ENCODE assay signal across 19 cellular contexts in genomic region chr2:167814881-167815718, GRCh38.
DNase-seq lines count a peak whose midpoint lies in the region; ATAC-seq, FAIRE-seq and TF ChIP-seq lines count a peak whose summit lies in the region.
"Had no signal": no experiment of that assay in that cellular context is flagged by ENCODE, and none has a peak within 500 bp of the region (broad histone marks: within the 10 kb centered on the region; RNA-seq: fewer than 3 reads in every experiment).

No MANE protein-coding gene starts in this region.

- no peak overlapping the region for H2AK5ac ChIP-seq in H9 (ENCODE audit: insufficient read length, low read length)
- no peak overlapping the region for H2AK5ac ChIP-seq in mesendoderm (ENCODE audit: low read length)

- H2AFZ ChIP-seq in H9 (ENCODE audit: low read length) (no peak overlapping the region), HepG2 (ENCODE audit: low read length) (no peak overlapping the region)

- in situ Hi-C loops in HepG2 (cut with HindIII; ENCODE audit: extremely low pct_ligation_motif_present, low pct_unique_long_range_greater_than_20kb): no loop called here

- H3K18ac ChIP-seq in H9 (ENCODE audit: insufficient read length, low read depth, low read length) (no peak overlapping the region), mesendoderm (ENCODE audit: low read length) (no peak overlapping the region)

- H3K14ac ChIP-seq in H9 (ENCODE audit: insufficient read depth, low read length): no peak overlapping the region

- no peaks in the 10 kb centered on the region for H3K79me2 ChIP-seq in H9 (ENCODE audit: insufficient read depth, low read length)
- no peaks in the 10 kb centered on the region for H3K79me2 ChIP-seq in HepG2 (ENCODE audit: insufficient read depth, low read length)
- H3K79me2 ChIP-seq in mesendoderm (ENCODE audit: control insufficient read depth, insufficient read depth, low read length): no peaks in the 10 kb centered on the region

- no peak overlapping the region for H4K91ac ChIP-seq in H9 (ENCODE audit: insufficient read length, low read depth, low read length)

- H3K9me3 ChIP-seq in H9 (ENCODE audit: control insufficient read depth, low read depth, low read length) (no peaks in the 10 kb centered on the region), HepG2 (ENCODE audit: low read length) (no peaks in the 10 kb centered on the region)
- H3K9me3 ChIP-seq: gastrocnemius medialis, lower lobe of right lung, psoas muscle, stomach had no signal

- TF ChIP-seq EP300 in HepG2 (IDR thresholded peaks at IDR 0.05; ENCODE audit: low read depth in 2 of 2, low read length in 2 of 2): peak; percentile 88 to 99; a peak in 3 of 4 replicates
- peak; percentile 97 for TF ChIP-seq EP300 in HepG2 (CRISPR knock-in tag; IDR thresholded peaks at IDR 0.05; ENCODE audit: borderline replicate concordance)

- H3K27ac ChIP-seq in H9 (ENCODE audit: insufficient read length, low read depth, low read length) (no peak overlapping the region), HepG2 (ENCODE audit: extremely low read length, insufficient read depth, low read length) (peak overlapping the region; percentile 90), mesendoderm (ENCODE audit: low read depth, low read length) (no peak overlapping the region)
- H3K27ac ChIP-seq: gastrocnemius medialis, lower lobe of right lung, psoas muscle, stomach had no signal

- H3T11ph ChIP-seq in H9 (ENCODE audit: low read length): no peak overlapping the region

- H3K4me2 ChIP-seq in H9 (ENCODE audit: insufficient read depth, insufficient read length, low read length): no peak overlapping the region
- peak overlapping the region; percentile 72 for H3K4me2 ChIP-seq in HepG2 (ENCODE audit: low read depth, low read length)
- H3K4me2 ChIP-seq in mesendoderm (ENCODE audit: low read length): no peak overlapping the region

- TF ChIP-seq CTCF in H9 (conservative IDR thresholded peaks at IDR 0.05) (no peak), HepG2 (CRISPR knock-in tag; IDR thresholded peaks at IDR 0.05) (no peak)

- TSS peak; percentile 94 for BruUV-seq in HepG2 (replicated peaks; lab: Mats Ljungman, UMichigan)

- ATAC-seq in GM19043 (IDR thresholded peaks at IDR 0.05; ENCODE audit: low read depth, unreplicated experiment) (peak; percentile 55), HG03460 (IDR thresholded peaks at IDR 0.05; ENCODE audit: unreplicated experiment) (peak; percentile 74), HepG2 (peak; percentile 93), GM21576 (IDR thresholded peaks at IDR 0.05; ENCODE audit: unreplicated experiment) (no peak)
- ATAC-seq: gastrocnemius medialis, lower lobe of right lung had no signal

- H3K79me1 ChIP-seq in H9 (ENCODE audit: insufficient read depth, low read depth, low read length, poor library complexity, severe bottlenecking) (no peaks in the 10 kb centered on the region), mesendoderm (ENCODE audit: low read length) (no peaks in the 10 kb centered on the region)

- TF ChIP-seq POLR2A in HepG2 (IDR thresholded peaks at IDR 0.05; ENCODE audit: insufficient read depth in 1 of 2, low read depth in 2 of 2, low read length in 2 of 2): no peak

- no peaks in the 10 kb centered on the region for H3K27me3 ChIP-seq in H9 (ENCODE audit: insufficient read depth, low read length)
- H3K27me3 ChIP-seq in HepG2 (ENCODE audit: control insufficient read depth in 1 of 2, insufficient read depth in 2 of 2, low read length in 2 of 2): no peaks in the 10 kb centered on the region
- H3K27me3 ChIP-seq in mesendoderm (ENCODE audit: insufficient read depth, low read length, poor library complexity): no peaks in the 10 kb centered on the region
- H3K27me3 ChIP-seq: gastrocnemius medialis, stomach had no signal

- H4K20me1 ChIP-seq in H9 (ENCODE audit: control insufficient read depth, insufficient read depth, insufficient read length) (no peaks in the 10 kb centered on the region), HepG2 (ENCODE audit: insufficient read depth, low read length) (no peaks in the 10 kb centered on the region)

- intact Hi-C loops in HepG2 (cut with micrococcal nuclease; ENCODE audit: unreplicated experiment): no loop called here

- H4K8ac ChIP-seq in H9 (replicated peaks; ENCODE audit: insufficient read length, low read depth, low read length) (no peak overlapping the region), mesendoderm (ENCODE audit: low read depth, low read length) (no peak overlapping the region)

- H3K4me3 ChIP-seq in HepG2 (replicated peaks in 1 of 3; ENCODE audit: insufficient read depth in 1 of 3, low read depth in 2 of 3, low read length in 3 of 3) (peak overlapping the region in 2 of 3 experiments; percentile 18 to 42; a peak in 4 of 6 replicates), mesendoderm (ENCODE audit: low read length) (no peak overlapping the region)
- H3K4me3 ChIP-seq: gastrocnemius medialis, lower lobe of right lung, psoas muscle, stomach had no signal

- H2BK12ac ChIP-seq in H9 (ENCODE audit: insufficient read length, low read depth, low read length): no peak overlapping the region

- FAIRE-seq in HepG2 (lab: Jason Lieb, UNC): peak; percentile 99

- CTCF ChIA-PET in HepG2 (lab: Yijun Ruan, JAX; ENCODE audit: low intra/inter-chr PET ratio, low total read pairs): no interaction called here

- 0 out of 2 replicates have a peak, but pooled peaks have one; percentile 36 for TF ChIP-seq RAD21 in HepG2 (CRISPR knock-in tag; IDR thresholded peaks at IDR 0.05)

- no peak overlapping the region for H2BK20ac ChIP-seq in H9 (ENCODE audit: low read depth, low read length, poor library complexity, severe bottlenecking)

- DNase-seq in H9 (no peak), HepG2 (ENCODE audit: low spot score) (peak; percentile 100), T-helper 9 cell (no peak), mesendoderm (no peak)
- DNase-seq in NK-92 treated with Interleukin-12 subunit alpha and Interleukin-12 subunit beta, amount 100 ng/mL, for 24 hours (lab: John Stamatoyannopoulos, UW): no peak
- DNase-seq: activated CD4-positive, CD25-positive, alpha-beta regulatory T cell treated with anti-CD3 and anti-CD28 coated beads, Interleukin-2, amount 50 U/mL, for 72 hours; activated effector memory CD4-positive, alpha-beta T cell treated with anti-CD3 and anti-CD28 coated beads, Interleukin-2, amount 50 U/mL, for 16 hours; CD4-positive, CD25-positive, alpha-beta regulatory T cell; DMS79 treated with DMSO at 0.1 percent for 48 hours; gastrocnemius medialis; lower lobe of right lung; MM.1S; NCI-H524 treated with DMSO at 0.1 percent for 48 hours; OCI-M1; psoas muscle; stomach had no signal

- H3K27ac Mint-ChIP-seq in H9: peak overlapping the region in 2 of 3 experiments; percentile 9 to 44; a peak in 2 of 7 replicates
- H3K27ac Mint-ChIP-seq: CD4-positive, CD25-positive, alpha-beta regulatory T cell had no signal

- H3K4ac ChIP-seq in H9 (ENCODE audit: low read depth, low read length) (no peak overlapping the region), mesendoderm (ENCODE audit: low read depth, low read length) (no peak overlapping the region)

- H2BK120ac ChIP-seq in H9 (ENCODE audit: low read depth, low read length, poor library complexity, severe bottlenecking) (no peak overlapping the region), mesendoderm (ENCODE audit: low read depth, low read length) (no peak overlapping the region)

- no peaks in the 10 kb centered on the region for H3K27me3 Mint-ChIP-seq in H9 (ENCODE audit: low read depth)

- H3K4me1 ChIP-seq in H9 (ENCODE audit: insufficient read depth, low read length) (no peaks in the 10 kb centered on the region), HepG2 (ENCODE audit: insufficient read depth, low read length) (peaks cover 69% of the 10 kb centered on the region), mesendoderm (ENCODE audit: control insufficient read depth, low read depth, low read length) (no peaks in the 10 kb centered on the region)
- H3K4me1 ChIP-seq: lower lobe of right lung, psoas muscle had no signal

- peaks cover 0 to 3% of the 10 kb centered on the region in 2 experiments; a peak in 2 of 4 replicates for H3K4me1 Mint-ChIP-seq in H9
- H3K4me1 Mint-ChIP-seq: CD4-positive, CD25-positive, alpha-beta regulatory T cell had no signal

- H3K23ac ChIP-seq in H9 (ENCODE audit: insufficient read length, low read depth, low read length) (no peak overlapping the region), mesendoderm (ENCODE audit: low read length) (no peak overlapping the region)

- POLR2A ChIA-PET in HepG2 (lab: Yijun Ruan, JAX): interaction anchor here (1.5 to 1.9 kb wide), 2 partner anchors 12 to 30 kb away, joined by 3 to 16 read pairs; no protein-coding TSS in a partner anchor

- H3K9ac ChIP-seq in H9 (ENCODE audit: extremely low read depth, insufficient read length, low read length) (peak overlapping the region; percentile 23), HepG2 (ENCODE audit: insufficient read depth, low read depth, low read length) (peak overlapping the region; percentile 65), mesendoderm (ENCODE audit: low read length) (no peak overlapping the region)

- H4K5ac ChIP-seq in H9 (ENCODE audit: insufficient read length, low read depth, low read length) (no peak overlapping the region), mesendoderm (ENCODE audit: low read length) (no peak overlapping the region)

- H3K56ac ChIP-seq in H9 (ENCODE audit: insufficient read length, low read depth, low read length): no peak overlapping the region
- no peak overlapping the region for H3K56ac ChIP-seq in mesendoderm (ENCODE audit: low read length)

- H2BK15ac ChIP-seq in H9 (ENCODE audit: low read depth, low read length) (no peak overlapping the region), mesendoderm (replicated peaks; ENCODE audit: low read depth) (no peak overlapping the region)

- no peak overlapping the region for H3K4me3 Mint-ChIP-seq in H9
- H3K4me3 Mint-ChIP-seq: CD4-positive, CD25-positive, alpha-beta regulatory T cell had no signal

- H3K36me3 ChIP-seq in HepG2 (replicated peaks in 1 of 2; ENCODE audit: control insufficient read depth in 1 of 2, insufficient read depth in 2 of 2, low read length in 2 of 2) (no peaks in the 10 kb centered on the region), mesendoderm (ENCODE audit: control insufficient read depth, insufficient read depth, low read length) (no peaks in the 10 kb centered on the region)
- H3K36me3 ChIP-seq: gastrocnemius medialis, lower lobe of right lung, stomach had no signal

- H2BK5ac ChIP-seq in H9 (ENCODE audit: insufficient read length, low read length) (no peak overlapping the region), mesendoderm (ENCODE audit: low read length) (no peak overlapping the region)

- H3K9me3 Mint-ChIP-seq in H9: peaks cover 2 to 7% of the 10 kb centered on the region in 2 experiments; a peak in 4 of 5 replicates
- H3K9me3 Mint-ChIP-seq: CD4-positive, CD25-positive, alpha-beta regulatory T cell had no signal

- no CpG with 5 or more reads among the region's 10 CpGs for WGBS in H9 (ENCODE audit: extremely low coverage, insufficient read length, low lambda C conversion rate)
- WGBS in HepG2 (ENCODE audit: low lambda C conversion rate): 18% methylated on average over 9 of the region's 10 CpGs
- no CpG with 5 or more reads among the region's 10 CpGs for WGBS in mesendoderm (ENCODE audit: extremely low coverage, insufficient coverage, low lambda C conversion rate)

- no peaks in the 10 kb centered on the region for H3K23me2 ChIP-seq in H9 (ENCODE audit: insufficient read length, low read depth, low read length, poor library complexity, severe bottlenecking)

- peaks cover 11 to 14% (median 12%) of the 10 kb centered on the region in 3 experiments for H3K36me3 Mint-ChIP-seq in H9 (ENCODE audit: insufficient read depth in 1 of 3, low read depth in 3 of 3)
- H3K36me3 Mint-ChIP-seq: CD4-positive, CD25-positive, alpha-beta regulatory T cell had no signal
